8 cellular contexts compared by ENCODE assay signal in the genomic region with DNA sequence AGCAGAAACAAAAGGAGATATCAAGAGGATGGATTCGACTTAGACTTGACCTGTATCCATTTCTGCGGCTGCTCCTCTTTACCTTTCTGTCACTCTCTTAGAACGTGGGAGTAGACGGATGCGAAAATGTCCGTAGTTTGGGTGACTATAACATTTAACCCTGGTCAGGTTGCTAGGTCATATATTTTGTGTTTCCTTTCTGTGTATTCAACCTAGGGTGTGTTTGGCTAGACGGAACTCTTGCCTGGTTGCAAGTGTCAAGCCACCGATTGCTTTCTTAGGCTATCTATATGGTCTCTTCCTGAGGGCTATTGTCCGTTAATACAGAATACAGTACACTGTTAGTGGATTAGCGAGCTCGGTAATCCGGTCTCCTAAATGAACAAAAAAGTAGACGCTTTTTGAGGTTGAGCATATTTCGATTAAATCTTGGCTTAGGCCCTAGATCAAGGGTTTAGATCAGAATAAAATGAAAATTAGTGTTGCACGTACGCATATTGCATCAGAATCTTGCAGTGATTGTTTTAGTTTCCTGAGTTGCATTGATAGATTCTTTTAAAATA. TPM values are rescaled to one million over a fixed set of nuclear protein-coding genes. Genes with fewer than 3 reads are reported as not detected.
DNase-seq lines count a peak whose midpoint lies in the region; ATAC-seq and TF ChIP-seq lines count a peak whose summit lies in the region.

No MANE protein-coding gene starts in this region.

- peaks cover 37% of the 10 kb centered on the region for H3K4me1 Mint-ChIP-seq in activated naive CD8-positive, alpha-beta T cell treated with anti-CD3 and anti-CD28 coated beads, Interleukin-2, amount 10 ng/mL, durations not matched to agents 7 days and 5 days

- TF ChIP-seq CTCF in IMR-90 (conservative IDR thresholded peaks at IDR 0.05; ENCODE audit: low read depth, low read length) (no peak), kidney epithelial cell (IDR thresholded peaks at IDR 0.05; ENCODE audit: insufficient read depth, low read length, poor library complexity, severe bottlenecking) (no peak), suprapubic skin (IDR thresholded peaks at IDR 0.05) (no peak)

- peak overlapping the region; percentile 44 for H3K4ac ChIP-seq in IMR-90 (ENCODE audit: low read depth, low read length)

- H4K91ac ChIP-seq in IMR-90 (ENCODE audit: insufficient read depth, low read depth, low read length): peak overlapping the region; percentile 54

- H2BK15ac ChIP-seq in IMR-90 (ENCODE audit: low read depth, low read length): 0 out of 3 replicates have a peak overlapping the region, but pooled peaks have one; percentile 4

- no peak overlapping the region for H2AFZ ChIP-seq in IMR-90 (replicated peaks; ENCODE audit: low read length, poor library complexity)

- H3K9me1 ChIP-seq in IMR-90 (ENCODE audit: insufficient read depth, low read length): no peaks in the 10 kb centered on the region

- H2BK120ac ChIP-seq in IMR-90 (ENCODE audit: low read depth, low read length): peak overlapping the region; percentile 23; the same call in 1 of the 2 replicates

- peak overlapping the region; percentile 16 for H2AK5ac ChIP-seq in IMR-90 (ENCODE audit: low read depth, low read length)

- CTCF ChIA-PET in IMR-90 (lab: Yijun Ruan, JAX): interaction anchor here (0.6 to 1.0 kb wide), 2 partner anchors 525 to 701 kb away, joined by 3 read pairs; no protein-coding TSS in a partner anchor

- peak overlapping the region; percentile 93 to 98 (median 96) for H3K9ac ChIP-seq in BLaER1 treated with 17β-estradiol and CSF1 and Interleukin-3, amounts not matched to agents 10 nM and 100 nM
- peak overlapping the region; percentile 100 for H3K9ac ChIP-seq in IMR-90 (ENCODE audit: low read depth, low read length)

- peak overlapping the region; percentile 79 for H3K18ac ChIP-seq in IMR-90 (ENCODE audit: low read depth, low read length)

- peaks cover 32% of the 10 kb centered on the region for H3K36me3 Mint-ChIP-seq in activated naive CD8-positive, alpha-beta T cell treated with anti-CD3 and anti-CD28 coated beads, Interleukin-2, amount 10 ng/mL, durations not matched to agents 7 days and 5 days

- peak overlapping the region; percentile 94 for H3K14ac ChIP-seq in IMR-90 (replicated peaks; ENCODE audit: low read depth, low read length)

- no peaks in the 10 kb centered on the region for H3K27me3 Mint-ChIP-seq in activated naive CD8-positive, alpha-beta T cell treated with anti-CD3 and anti-CD28 coated beads, Interleukin-2, amount 10 ng/mL, durations not matched to agents 7 days and 5 days

- TF ChIP-seq RAD21 in IMR-90 (IDR thresholded peaks at IDR 0.05; ENCODE audit: low read length): no peak

- TF ChIP-seq POLR2A in IMR-90 (IDR thresholded peaks at IDR 0.05; ENCODE audit: low read depth, low read length) (no peak), suprapubic skin (IDR thresholded peaks at IDR 0.05) (no peak)

- peak overlapping the region; percentile 73 to 91 (median 84) for H3K4me3 ChIP-seq in BLaER1 treated with 17β-estradiol and CSF1 and Interleukin-3, amounts not matched to agents 10 nM and 100 nM
- H3K4me3 ChIP-seq in IMR-90 (ENCODE audit: insufficient read depth, low read depth, low read length) (peak overlapping the region; percentile 73), kidney epithelial cell (ENCODE audit: low read depth, low read length) (peak overlapping the region; percentile 76), suprapubic skin (peak overlapping the region; percentile 90)

- peak overlapping the region; percentile 4 to 61; a peak in 3 of 4 replicates for H4K8ac ChIP-seq in IMR-90 (ENCODE audit: low read depth in 2 of 2, low read length in 2 of 2)

- in situ Hi-C loops in IMR-90 (cut with MboI; ENCODE audit: low sequenced_read_pairs): loop anchor here (5.0 kb wide), 1 partner anchor 523 kb away; no protein-coding TSS in a partner anchor

- no peaks in the 10 kb centered on the region for H3K27me3 ChIP-seq in BLaER1 treated with 17β-estradiol and CSF1 and Interleukin-3, amounts not matched to agents 10 nM and 100 nM
- H3K27me3 ChIP-seq in IMR-90 (ENCODE audit: control insufficient read depth, insufficient read depth, low read length) (no peaks in the 10 kb centered on the region), kidney epithelial cell (ENCODE audit: control insufficient read depth, insufficient read depth, low read length) (no peaks in the 10 kb centered on the region), suprapubic skin (no peaks in the 10 kb centered on the region)

- H3K9me3 Mint-ChIP-seq in activated naive CD8-positive, alpha-beta T cell treated with anti-CD3 and anti-CD28 coated beads, Interleukin-2, amount 10 ng/mL, durations not matched to agents 7 days and 5 days: no peaks in the 10 kb centered on the region

- peaks cover 53 to 59% (median 55%) of the 10 kb centered on the region in 11 experiments for H4K20me1 ChIP-seq in BLaER1 treated with 17β-estradiol and CSF1 and Interleukin-3, amounts not matched to agents 10 nM and 100 nM
- H4K20me1 ChIP-seq in IMR-90 (ENCODE audit: insufficient read depth, low read length): peaks cover 44% of the 10 kb centered on the region; the same call in 1 of the 2 replicates

- H3K4me1 ChIP-seq in BLaER1 treated with 17β-estradiol and CSF1 and Interleukin-3, amounts not matched to agents 10 nM and 100 nM: peaks cover 22 to 33% (median 29%) of the 10 kb centered on the region in 10 experiments
- H3K4me1 ChIP-seq in IMR-90 (ENCODE audit: control insufficient read depth, insufficient read depth, low read length): 0 out of 2 replicates have a peak, but pooled peaks cover 1% of the 10 kb centered on the region
- H3K4me1 ChIP-seq in suprapubic skin: peaks cover 40% of the 10 kb centered on the region

- H3K23ac ChIP-seq in IMR-90 (ENCODE audit: low read depth, low read length): peak overlapping the region; percentile 94

- H3K4me3 Mint-ChIP-seq in activated naive CD8-positive, alpha-beta T cell treated with anti-CD3 and anti-CD28 coated beads, Interleukin-2, amount 10 ng/mL, durations not matched to agents 7 days and 5 days: peak overlapping the region; percentile 97

- peak overlapping the region; percentile 83 to 98 (median 96) for H3K27ac ChIP-seq in BLaER1 treated with 17β-estradiol and CSF1 and Interleukin-3, amounts not matched to agents 10 nM and 100 nM
- H3K27ac ChIP-seq in IMR-90 (ENCODE audit: insufficient read depth, low read length) (peak overlapping the region; percentile 91), suprapubic skin (peak overlapping the region; percentile 97)

- no peaks in the 10 kb centered on the region for H3K9me3 ChIP-seq in BLaER1 treated with 17β-estradiol and CSF1 and Interleukin-3, amounts not matched to agents 10 nM and 100 nM (replicated peaks in 1 of 11)
- H3K9me3 ChIP-seq in IMR-90 (ENCODE audit: control insufficient read depth, insufficient read depth, low read length): no peaks in the 10 kb centered on the region
- H3K9me3 ChIP-seq in suprapubic skin: no peaks in the 10 kb centered on the region

- dilution Hi-C loops in IMR-90 (cut with HindIII; ENCODE audit: low sequenced_read_pairs, unreplicated experiment): no loop called here

- TF ChIP-seq EP300 in suprapubic skin (IDR thresholded peaks at IDR 0.05): no peak

- peak overlapping the region; percentile 91 for H2BK5ac ChIP-seq in IMR-90 (ENCODE audit: low read depth, low read length, poor library complexity, severe bottlenecking)

- peak overlapping the region; percentile 69; the same call in 1 of the 2 replicates for H4K5ac ChIP-seq in IMR-90 (ENCODE audit: low read depth, low read length)

- H2AK9ac ChIP-seq in IMR-90 (replicated peaks; ENCODE audit: low read depth, low read length, poor library complexity): peak overlapping the region; percentile 18

- H3K36me3 ChIP-seq in BLaER1 treated with 17β-estradiol and CSF1 and Interleukin-3, amounts not matched to agents 10 nM and 100 nM: peaks cover 0 to 14% (median 0%) of the 10 kb centered on the region in 11 experiments; a peak in 7 of 22 replicates
- H3K36me3 ChIP-seq in IMR-90 (ENCODE audit: control insufficient read depth, insufficient read depth, low read length) (no peaks in the 10 kb centered on the region), kidney epithelial cell (ENCODE audit: control insufficient read depth, insufficient read depth, low read length) (no peaks in the 10 kb centered on the region), suprapubic skin (no peaks in the 10 kb centered on the region)

- H3K27ac Mint-ChIP-seq in activated naive CD8-positive, alpha-beta T cell treated with anti-CD3 and anti-CD28 coated beads, Interleukin-2, amount 10 ng/mL, durations not matched to agents 7 days and 5 days: peak overlapping the region; percentile 92

- no peak for ATAC-seq in IMR-90 (ENCODE audit: low read depth)
- ATAC-seq in activated naive CD8-positive, alpha-beta T cell treated with anti-CD3 and anti-CD28 coated beads, Interleukin-2, amount 10 ng/mL, durations not matched to agents 7 days and 5 days (ENCODE audit: low read depth): no peak
- ATAC-seq in GM21515 (IDR thresholded peaks at IDR 0.05; ENCODE audit: unreplicated experiment): no peak

- no peak for DNase-seq in IMR-90
- DNase-seq in activated naive CD8-positive, alpha-beta T cell treated with anti-CD3 and anti-CD28 coated beads, Interleukin-2, amount 10 ng/mL, durations not matched to agents 7 days and 5 days: no peak
- no peak for DNase-seq in kidney epithelial cell (ENCODE audit: low read depth)
- DNase-seq in suprapubic skin (ENCODE audit: low spot score in 2 of 2): no peak
- no peak for DNase-seq in NCI-H2107 treated with DMSO at 0.1 percent for 48 hours (lab: John Stamatoyannopoulos, UW; ENCODE audit: unreplicated experiment)
- DNase-seq in posterior vena cava (ENCODE audit: low spot score): no peak

- peak overlapping the region; percentile 2; the same call in 1 of the 2 replicates for H2BK20ac ChIP-seq in IMR-90 (ENCODE audit: low read depth, low read length)

- H3K4me2 ChIP-seq in BLaER1 treated with 17β-estradiol and CSF1 and Interleukin-3, amounts not matched to agents 10 nM and 100 nM: peak overlapping the region; percentile 67 to 94 (median 82)
- H3K4me2 ChIP-seq in IMR-90 (ENCODE audit: low read depth, low read length): peak overlapping the region; percentile 97

- intact Hi-C loops in IMR-90 (cut with micrococcal nuclease) (loop anchor here (5.0 to 10.0 kb wide), 7 partner anchors 73 to 410 kb away; no protein-coding TSS in a partner anchor), posterior vena cava (cut with DNase I) (loop anchor here in 1 of 2 donors (10.0 kb wide), 2 partner anchors 380 to 690 kb away; no protein-coding TSS in a partner anchor)

- H3K79me1 ChIP-seq in IMR-90 (ENCODE audit: low read depth in 1 of 2, low read length in 2 of 2): peaks cover 0 to 10% of the 10 kb centered on the region in 2 experiments; a peak in 1 of 4 replicates

- H3K56ac ChIP-seq in IMR-90 (ENCODE audit: extremely low read depth, insufficient read depth, low read length): peak overlapping the region; percentile 98

- POLR2A ChIA-PET in IMR-90 (lab: Charles Lee; ENCODE audit: unreplicated experiment): no interaction called here
- POLR2A ChIA-PET in activated naive CD8-positive, alpha-beta T cell treated with anti-CD3 and anti-CD28 coated beads, Interleukin-2, amount 10 ng/mL, durations not matched to agents 7 days and 5 days (lab: Charles Lee): interaction anchor here (1.0 to 4.3 kb wide), 5 partner anchors 11 to 528 kb away, joined by 3 to 97 read pairs (median 18); no protein-coding TSS in a partner anchor

- 0% methylated on average over 4 of the region's 16 CpGs; no CpG with 5 or more reads in 1 of the 2 experiments for WGBS in IMR-90 (ENCODE audit: extremely low coverage in 2 of 2, insufficient read length in 1 of 2), 2 experiments
- under 1% methylated on average over 16 of the region's 16 CpGs for WGBS in suprapubic skin

- BruUV-seq in IMR-90 (replicated peaks; lab: Mats Ljungman, UMichigan): no TSS peak

RNA-seq across cellular contexts. Expression of gene PTEN, which starts 1.2 kb away (rescaled TPM):
- total RNA-seq in IMR-90 (2012; rRNA removed) (38.9 and 88.0 TPM in 2 replicates), kidney epithelial cell (39.3 and 39.4 TPM in 2 replicates), suprapubic skin (100 to 1,000 TPM in 2 of 4 donors, 10 to 100 TPM in 2; 69.1 to 141 (median 91.8) TPM), posterior vena cava (100 to 1,000 TPM in 1 of 2 donors, 10 to 100 TPM in 1; 92.2 to 144 TPM)
- 12.0 and 14.5 TPM in 2 replicates for polyA plus RNA-seq in IMR-90 (2012; rRNA removed)
- polyA plus RNA-seq in IMR-90 (2012; cell fraction: cytosol; rRNA removed): 2.1 and 2.9 TPM in 2 replicates
- polyA plus RNA-seq in IMR-90 (2012; cell fraction: nucleus; rRNA removed; ENCODE audit: low replicate concordance): 2.0 and 15.2 TPM in 2 replicates
- total RNA-seq in activated naive CD8-positive, alpha-beta T cell treated with anti-CD3 and anti-CD28 coated beads, Interleukin-2, amount 10 ng/mL, durations not matched to agents 7 days and 5 days: 10 to 100 TPM; 81.9 to 97.1 TPM

RNA-seq across cellular contexts. Expression of gene KLLN, which starts 1.2 kb away (rescaled TPM):
- total RNA-seq in IMR-90 (2012; rRNA removed) (0.36 and 0.56 TPM in 2 replicates), kidney epithelial cell (1.0 TPM in 2 replicates), suprapubic skin (under 1 TPM in 3 of 4 donors, not detected in 1; 0.24 to 0.85 (median 0.34) TPM), posterior vena cava (under 1 TPM; 0.38 to 0.88 TPM)
- 0.26 and 0.36 TPM in 2 replicates for polyA plus RNA-seq in IMR-90 (2012; rRNA removed)
- 0.22 and 0.39 TPM in 2 replicates for polyA plus RNA-seq in IMR-90 (2012; cell fraction: cytosol; rRNA removed)
- polyA plus RNA-seq in IMR-90 (2012; cell fraction: nucleus; rRNA removed; ENCODE audit: low replicate concordance): 0.11 and 0.18 TPM in 2 replicates
- under 1 TPM; 0.69 to 0.71 TPM for total RNA-seq in activated naive CD8-positive, alpha-beta T cell treated with anti-CD3 and anti-CD28 coated beads, Interleukin-2, amount 10 ng/mL, durations not matched to agents 7 days and 5 days

RNA-seq across cellular contexts. Expression of gene ATAD1, which starts 46.6 kb away (rescaled TPM):
- total RNA-seq in IMR-90 (2012; rRNA removed) (21.9 and 41.4 TPM in 2 replicates), kidney epithelial cell (39.4 and 48.0 TPM in 2 replicates), suprapubic skin (10 to 100 TPM; 29.9 to 40.6 (median 31.5) TPM), posterior vena cava (10 to 100 TPM; 45.3 to 47.3 TPM)
- polyA plus RNA-seq in IMR-90 (2012; rRNA removed): 11.7 and 12.7 TPM in 2 replicates
- polyA plus RNA-seq in IMR-90 (2012; cell fraction: cytosol; rRNA removed): 1.2 and 1.5 TPM in 2 replicates
- polyA plus RNA-seq in IMR-90 (2012; cell fraction: nucleus; rRNA removed; ENCODE audit: low replicate concordance): 0.53 and 6.8 TPM in 2 replicates
- total RNA-seq in activated naive CD8-positive, alpha-beta T cell treated with anti-CD3 and anti-CD28 coated beads, Interleukin-2, amount 10 ng/mL, durations not matched to agents 7 days and 5 days: 10 to 100 TPM; 45.7 to 45.9 TPM
